In the genomic region with DNA sequence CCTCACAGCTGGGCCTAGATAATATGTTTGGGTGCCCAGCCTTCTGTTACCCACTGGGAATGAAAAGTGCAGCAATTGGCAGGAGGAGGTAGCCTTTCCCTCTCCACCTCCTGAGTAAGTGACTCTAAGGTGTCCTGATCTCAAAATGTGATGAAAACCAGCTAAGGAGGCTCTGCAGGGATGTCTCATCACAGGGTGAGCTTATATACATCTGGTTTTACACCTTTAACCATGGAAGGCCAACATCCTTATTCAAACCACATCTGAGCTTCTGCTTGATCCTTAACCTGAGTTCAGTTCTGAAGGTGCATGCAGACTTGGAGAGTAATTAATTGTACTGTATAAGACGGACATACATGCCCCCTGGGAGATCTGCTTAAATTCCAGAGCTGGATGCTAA, we compare ENCODE assay signal across 20 cellular contexts.
"Had no signal": no experiment of that assay in that cellular context is flagged by ENCODE, and none has a peak within 500 bp of the region (broad histone marks: within the 10 kb centered on the region; RNA-seq: fewer than 3 reads in every experiment).

No MANE protein-coding gene starts in this region.

- H3K9me3 Mint-ChIP-seq: natural killer cell had no signal

- H3K9ac ChIP-seq: neural progenitor cell had no signal

- H3K4me1 Mint-ChIP-seq: neural progenitor cell; stimulated activated memory B cell treated with anti-CD40 and anti-IgM and Interleukin-4, amounts not matched to agents 10 μg/mL and 1 μg/mL and 100 μg/mL, for 72 hours had no signal

- H3K4me1 ChIP-seq: esophagus muscularis mucosa, gastrocnemius medialis, heart right ventricle, neural progenitor cell, testis had no signal

- H3K9me3 ChIP-seq: gastrocnemius medialis, ovary, testis had no signal

- DNase-seq: cortex of kidney; dorsolateral prefrontal cortex; effector CD8-positive, alpha-beta T cell; gastrocnemius medialis; heart right ventricle; hypothalamus; kidney glomerular epithelial cell; mesendoderm; natural killer cell; nucleus accumbens; ovary; right cardiac atrium; stimulated activated CD4-positive, alpha-beta T cell treated with anti-CD3 and anti-CD28 coated beads, Interleukin-4, amount 100 ng/mL, for 1 hour; stimulated activated CD8-positive, alpha-beta memory T cell treated with anti-CD3 and anti-CD28 coated beads, Interleukin-4, amount 100 ng/mL, for 48 hours; testis; trophoblast cell had no signal

- H3K27me3 Mint-ChIP-seq: stimulated activated naive CD8-positive, alpha-beta T cell treated with anti-CD3 and anti-CD28 coated beads, Interleukin-15, Interleukin-2, amounts not matched to agents 100 ng/mL and 50 ng/mL, for 24 hours had no signal

- H3K4me3 Mint-ChIP-seq: natural killer cell; neural progenitor cell; stimulated activated memory B cell treated with anti-CD40 and anti-IgM and Interleukin-4, amounts not matched to agents 10 μg/mL and 1 μg/mL and 100 μg/mL, for 72 hours; stimulated activated naive CD8-positive, alpha-beta T cell treated with anti-CD3 and anti-CD28 coated beads, Interleukin-15, Interleukin-2, amounts not matched to agents 100 ng/mL and 50 ng/mL, for 24 hours had no signal

- H3K27ac Mint-ChIP-seq: neural progenitor cell; stimulated activated memory B cell treated with anti-CD40 and anti-IgM and Interleukin-4, amounts not matched to agents 10 μg/mL and 1 μg/mL and 100 μg/mL, for 72 hours; stimulated activated naive CD8-positive, alpha-beta T cell treated with anti-CD3 and anti-CD28 coated beads, Interleukin-15, Interleukin-2, amounts not matched to agents 100 ng/mL and 50 ng/mL, for 24 hours had no signal

- H3K4me3 ChIP-seq: dorsolateral prefrontal cortex, esophagus muscularis mucosa, gastrocnemius medialis, heart right ventricle, neural progenitor cell, ovary, testis had no signal

- H3K36me3 ChIP-seq: esophagus muscularis mucosa, gastrocnemius medialis, heart right ventricle, neural progenitor cell, ovary had no signal

- H3K27me3 ChIP-seq: dorsolateral prefrontal cortex, esophagus muscularis mucosa, gastrocnemius medialis, neural progenitor cell, ovary, testis had no signal

- ATAC-seq: gastrocnemius medialis; heart right ventricle; right cardiac atrium; stimulated activated memory B cell treated with anti-CD40 and anti-IgM and Interleukin-4, amounts not matched to agents 10 μg/mL and 1 μg/mL and 100 μg/mL, for 72 hours had no signal

- H3K27ac ChIP-seq: dorsolateral prefrontal cortex, esophagus muscularis mucosa, gastrocnemius medialis, heart right ventricle, neural progenitor cell, ovary, testis had no signal

- H3K36me3 Mint-ChIP-seq: neural progenitor cell had no signal
